12 cellular contexts compared by ENCODE assay signal in the genomic region with DNA sequence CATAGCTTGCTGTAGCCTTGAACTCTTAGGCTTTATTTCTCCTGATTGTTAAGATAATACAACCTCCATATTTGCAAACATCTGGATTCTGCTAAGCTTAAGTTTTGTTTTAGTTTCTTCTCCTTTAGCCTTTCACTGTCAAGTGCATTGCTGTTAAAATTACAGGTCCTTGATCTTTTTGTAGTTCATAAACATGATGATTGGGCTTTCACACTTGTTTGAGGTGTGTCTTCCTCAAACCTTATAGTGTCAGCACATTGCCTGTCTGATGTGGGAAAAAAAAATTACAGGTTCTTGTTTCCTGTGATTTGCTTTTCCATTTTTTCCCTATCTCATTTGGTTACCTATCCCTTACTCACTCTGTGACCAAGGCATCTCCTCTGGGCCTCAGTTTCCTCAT. TPM values are rescaled to one million over a fixed set of nuclear protein-coding genes. Genes with fewer than 3 reads are reported as not detected.
"Had no signal": no experiment of that assay in that cellular context is flagged by ENCODE, and none has a peak within 500 bp of the region (broad histone marks: within the 10 kb centered on the region; RNA-seq: fewer than 3 reads in every experiment).

No MANE protein-coding gene starts in this region.

- H3K4me1 ChIP-seq: ascending aorta, psoas muscle, sigmoid colon had no signal

- H3K4me3 ChIP-seq: ascending aorta, psoas muscle, sigmoid colon, stomach, thoracic aorta had no signal

- H3K4me1 Mint-ChIP-seq: nephron had no signal

- H3K27ac ChIP-seq: ascending aorta, psoas muscle, sigmoid colon, stomach, thoracic aorta had no signal

- DNase-seq: activated CD4-positive, CD25-positive, alpha-beta regulatory T cell treated with anti-CD3 and anti-CD28 coated beads, Interleukin-2, amount 50 U/mL, for 72 hours; foreskin melanocyte; head of caudate nucleus; left colon; psoas muscle; sigmoid colon; stimulated activated CD4-positive, alpha-beta T cell treated with anti-CD3 and anti-CD28 coated beads, Interleukin-2, amount 100 ng/mL, for 24 hours; stomach had no signal

- H3K36me3 ChIP-seq: ascending aorta, sigmoid colon, stomach, thoracic aorta had no signal

- H3K9me3 ChIP-seq: psoas muscle, sigmoid colon, stomach, thoracic aorta had no signal

- ATAC-seq: left colon, psoas muscle had no signal

- H3K4me3 Mint-ChIP-seq: nephron; T-helper 2 cell treated with Interferon-gamma antibody and Interleukin-4, amounts not matched to agents 5 μg/mL and 100 μg/mL, for 36 hours had no signal

- H3K27ac Mint-ChIP-seq: nephron; T-helper 2 cell treated with Interferon-gamma antibody and Interleukin-4, amounts not matched to agents 5 μg/mL and 100 μg/mL, for 36 hours had no signal

- H3K27me3 ChIP-seq: ascending aorta, sigmoid colon, stomach had no signal

RNA-seq across cellular contexts. Expression of a gene that starts 59.2 kb away (rescaled TPM):
- total RNA-seq: ascending aorta had no signal
